In the genomic region with DNA sequence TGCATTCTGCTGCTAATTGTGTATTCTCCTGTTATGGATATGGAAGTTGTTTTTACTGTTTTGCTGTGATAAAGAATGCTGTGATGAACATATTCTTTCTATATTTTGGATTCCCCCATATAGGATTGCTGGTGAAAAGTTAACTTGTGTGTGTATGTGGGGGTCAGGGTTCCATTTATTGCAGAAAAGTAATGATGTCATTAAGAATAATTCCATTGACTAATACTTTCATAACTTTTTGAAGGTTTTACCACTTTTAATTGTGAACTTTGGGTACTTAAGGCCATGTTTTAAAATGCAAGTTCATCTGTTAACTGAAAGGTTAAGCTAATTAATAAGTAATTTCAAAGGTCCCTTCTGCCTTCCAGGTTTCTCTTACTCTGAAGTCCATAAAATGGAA, we compare ENCODE assay signal across 10 cellular contexts.
"Had no signal": no experiment of that assay in that cellular context is flagged by ENCODE, and none has a peak within 500 bp of the region (broad histone marks: within the 10 kb centered on the region; RNA-seq: fewer than 3 reads in every experiment).

No MANE protein-coding gene starts in this region.

- H3K4me3 ChIP-seq: GM23248, HAP-1 had no signal

- H2AFZ ChIP-seq: GM23248 had no signal

- DNase-seq: GM23248, GOT3, H7, H9, HCEC 1CT, HFFc6 had no signal

- H3K9me3 ChIP-seq: HAP-1 had no signal

- H3K27ac Mint-ChIP-seq: H9, HFFc6 had no signal

- H3K9ac ChIP-seq: GM23248 had no signal

- FAIRE-seq: H1, H54 had no signal

- ATAC-seq: HCT116 had no signal

- H3K4me3 Mint-ChIP-seq: H9, HFFc6 had no signal

- H3K27ac ChIP-seq: GM23248 had no signal

- H3K36me3 ChIP-seq: HAP-1 had no signal

- H3K9me3 Mint-ChIP-seq: H9, HFFc6 had no signal
